ENCODE assay signal across 9 cellular contexts in genomic region chr17:136534-136933, GRCh38. TPM values are rescaled to one million over a fixed set of nuclear protein-coding genes. Genes with fewer than 3 reads are reported as not detected.
A peak's percentile ranks its signal among the peaks of the same experiment; 100 is the strongest.
DNase-seq lines count a peak whose midpoint lies in the region; ATAC-seq and TF ChIP-seq lines count a peak whose summit lies in the region.
"Not testable (repeated sequence)": the region's sequence is repeated elsewhere in the genome, so short reads cannot be mapped to it uniquely, and the experiment has no call there.
"Had no signal": no experiment of that assay in that cellular context is flagged by ENCODE, and none has a peak within 500 bp of the region (broad histone marks: within the 10 kb centered on the region; RNA-seq: fewer than 3 reads in every experiment).

No MANE protein-coding gene starts in this region.

- not testable (repeated sequence) for DNase-seq in BJ (ENCODE audit: low read depth); IMR-90; osteoblast (ENCODE audit: insufficient read length, low spot score, missing footprints)
- DNase-seq in activated CD4-positive, alpha-beta T cell treated with anti-CD3 and anti-CD28 coated beads for 48 hours: peak; percentile 86
- DNase-seq in activated naive CD4-positive, alpha-beta T cell treated with anti-CD3 and anti-CD28 coated beads, Interleukin-2, amount 50 U/mL, for 72 hours (ENCODE audit: low spot score in 2 of 2): peak; percentile 82
- DNase-seq in Right ventricle myocardium inferior (ENCODE audit: missing footprints): peak; percentile 80
- peak; percentile 21 for DNase-seq in stimulated activated CD8-positive, alpha-beta memory T cell treated with anti-CD3 and anti-CD28 coated beads, Interleukin-15, amount 100 ng/mL, for 24 hours (ENCODE audit: low read depth)

- H2AFZ ChIP-seq in IMR-90 (replicated peaks; ENCODE audit: low read length, poor library complexity); osteoblast (ENCODE audit: low read length): not testable (repeated sequence)

- peak; percentile 19; the same call in 1 of the 2 replicates for TF ChIP-seq RAD21 in IMR-90 (IDR thresholded peaks at IDR 0.05; ENCODE audit: low read length)

- not testable (repeated sequence) for TF ChIP-seq POLR2A in IMR-90 (IDR thresholded peaks at IDR 0.05; ENCODE audit: low read depth, low read length)

- H3K4me3 ChIP-seq in BJ (ENCODE audit: low read depth, low read length); IMR-90 (ENCODE audit: insufficient read depth, low read depth, low read length); osteoblast (ENCODE audit: insufficient read depth, low read length): not testable (repeated sequence)

- not testable (repeated sequence) for H4K20me1 ChIP-seq in IMR-90 (ENCODE audit: insufficient read depth, low read length); osteoblast (ENCODE audit: insufficient read depth, low read length)

- POLR2A ChIA-PET in BJ (lab: Charles Lee); IMR-90 (lab: Charles Lee; ENCODE audit: unreplicated experiment): not testable (repeated sequence)

- dilution Hi-C loops in IMR-90 (cut with HindIII; ENCODE audit: low sequenced_read_pairs, unreplicated experiment): not testable (repeated sequence)

- H2BK20ac ChIP-seq in IMR-90 (ENCODE audit: low read depth, low read length): not testable (repeated sequence)

- not testable (repeated sequence) for H2AK9ac ChIP-seq in IMR-90 (replicated peaks; ENCODE audit: low read depth, low read length, poor library complexity)

- H3K79me2 ChIP-seq in osteoblast (ENCODE audit: insufficient read depth, low read length): not testable (repeated sequence)

- intact Hi-C loops in IMR-90 (cut with micrococcal nuclease); Right ventricle myocardium inferior (cut with DNase I): not testable (repeated sequence)

- not testable (repeated sequence) for H4K91ac ChIP-seq in IMR-90 (ENCODE audit: insufficient read depth, low read depth, low read length)

- H3K9ac ChIP-seq in IMR-90 (ENCODE audit: low read depth, low read length): not testable (repeated sequence)

- not testable (repeated sequence) for H4K5ac ChIP-seq in IMR-90 (ENCODE audit: low read depth, low read length)

- TF ChIP-seq CTCF in BJ (IDR thresholded peaks at IDR 0.05; ENCODE audit: insufficient read depth, low read depth, low read length) (peak; percentile 43), IMR-90 (conservative IDR thresholded peaks at IDR 0.05; ENCODE audit: low read depth, low read length) (peak; percentile 30; the same call in 1 of the 2 replicates), osteoblast (IDR thresholded peaks at IDR 0.05; ENCODE audit: extremely low read depth, low read depth, low read length) (peak; percentile 23)

- not testable (repeated sequence) for H3K9me3 ChIP-seq in IMR-90 (ENCODE audit: control insufficient read depth, insufficient read depth, low read length); osteoblast (ENCODE audit: low read depth, low read length)

- H3K36me3 Mint-ChIP-seq in activated naive CD4-positive, alpha-beta T cell treated with anti-CD3 and anti-CD28 coated beads, Interleukin-2, amount 50 U/mL, for 72 hours: not testable (repeated sequence)

- H3K23ac ChIP-seq in IMR-90 (ENCODE audit: low read depth, low read length): not testable (repeated sequence)

- H3K27ac ChIP-seq in IMR-90 (ENCODE audit: insufficient read depth, low read length); osteoblast (ENCODE audit: low read depth, low read length): not testable (repeated sequence)

- not testable (repeated sequence) for H3K36me3 ChIP-seq in BJ (ENCODE audit: control insufficient read depth, insufficient read depth, low read length); IMR-90 (ENCODE audit: control insufficient read depth, insufficient read depth, low read length); osteoblast (ENCODE audit: insufficient read depth, low read length)

- in situ Hi-C loops in IMR-90 (cut with MboI; ENCODE audit: low sequenced_read_pairs): not testable (repeated sequence)

- H3K9me1 ChIP-seq in IMR-90 (ENCODE audit: insufficient read depth, low read length): not testable (repeated sequence)

- not testable (repeated sequence) for H2BK5ac ChIP-seq in IMR-90 (ENCODE audit: low read depth, low read length, poor library complexity, severe bottlenecking)

- not testable (repeated sequence) for H3K9me3 Mint-ChIP-seq in activated naive CD4-positive, alpha-beta T cell treated with anti-CD3 and anti-CD28 coated beads, Interleukin-2, amount 50 U/mL, for 72 hours

- H3K27ac Mint-ChIP-seq in activated naive CD4-positive, alpha-beta T cell treated with anti-CD3 and anti-CD28 coated beads, Interleukin-2, amount 50 U/mL, for 72 hours: not testable (repeated sequence)

- H3K4ac ChIP-seq in IMR-90 (ENCODE audit: low read depth, low read length): not testable (repeated sequence)

- H3K27me3 ChIP-seq in BJ (ENCODE audit: control insufficient read depth, insufficient read depth, low read length); IMR-90 (ENCODE audit: control insufficient read depth, insufficient read depth, low read length); osteoblast (ENCODE audit: insufficient read depth, low read length): not testable (repeated sequence)

- H2AK5ac ChIP-seq in IMR-90 (ENCODE audit: low read depth, low read length): not testable (repeated sequence)

- H3K14ac ChIP-seq in IMR-90 (replicated peaks; ENCODE audit: low read depth, low read length): not testable (repeated sequence)

- H3K18ac ChIP-seq in IMR-90 (ENCODE audit: low read depth, low read length): not testable (repeated sequence)

- H3K79me1 ChIP-seq in IMR-90 (ENCODE audit: low read depth in 1 of 2, low read length in 2 of 2): not testable (repeated sequence)

- WGBS in IMR-90 (ENCODE audit: extremely low coverage in 2 of 2, insufficient read length in 1 of 2), 2 experiments: no CpG with 5 or more reads among the region's 4 CpGs

- BruUV-seq in IMR-90 (replicated peaks; lab: Mats Ljungman, UMichigan): not testable (repeated sequence)

- not testable (repeated sequence) for H3K4me1 ChIP-seq in IMR-90 (ENCODE audit: control insufficient read depth, insufficient read depth, low read length); osteoblast (ENCODE audit: insufficient read depth, low read length)

- H2BK15ac ChIP-seq in IMR-90 (ENCODE audit: low read depth, low read length): not testable (repeated sequence)

- CTCF ChIA-PET in BJ (lab: Yijun Ruan, JAX): interaction anchor here (0.6 kb wide), 1 partner anchor 171 kb away, joined by 3 read pairs; no protein-coding TSS in a partner anchor
- CTCF ChIA-PET in IMR-90 (lab: Yijun Ruan, JAX): not testable (repeated sequence)

- H3K56ac ChIP-seq in IMR-90 (ENCODE audit: extremely low read depth, insufficient read depth, low read length): not testable (repeated sequence)

- H3K4me2 ChIP-seq in IMR-90 (ENCODE audit: low read depth, low read length); osteoblast (ENCODE audit: insufficient read depth, low read length): not testable (repeated sequence)

- peak; percentile 46 for ATAC-seq in GM21515 (IDR thresholded peaks at IDR 0.05; ENCODE audit: unreplicated experiment)
- ATAC-seq in IMR-90 (ENCODE audit: low read depth): peak; percentile 99
- peak; percentile 82 to 85 for ATAC-seq in activated naive CD4-positive, alpha-beta T cell treated with anti-CD3 and anti-CD28 coated beads, Interleukin-2, amount 50 U/mL, for 72 hours
- ATAC-seq in Right ventricle myocardium inferior: peak; percentile 96

- H2BK120ac ChIP-seq in IMR-90 (ENCODE audit: low read depth, low read length): not testable (repeated sequence)

- not testable (repeated sequence) for H4K8ac ChIP-seq in IMR-90 (ENCODE audit: low read depth in 2 of 2, low read length in 2 of 2)

RNA-seq across cellular contexts. Expression of gene SCGB1C2, which starts 0.8 kb away (rescaled TPM):
- polyA plus RNA-seq in BJ (2011; rRNA removed) (not detected in 2 replicates), IMR-90 (2012; rRNA removed) (not detected in 2 replicates)
- polyA minus RNA-seq in BJ (2011; rRNA and poly(A)+ RNA removed): not detected in 2 replicates
- total RNA-seq in IMR-90 (2012; rRNA removed) (not detected in 2 replicates), Right ventricle myocardium inferior (not detected), osteoblast (not detected in 2 replicates)
- polyA plus RNA-seq in IMR-90 (2012; cell fraction: cytosol; rRNA removed): not detected in 2 replicates
- not detected in 2 replicates for polyA plus RNA-seq in IMR-90 (2012; cell fraction: nucleus; rRNA removed; ENCODE audit: low replicate concordance)
- total RNA-seq in activated naive CD4-positive, alpha-beta T cell treated with anti-CD3 and anti-CD28 coated beads, Interleukin-2, amount 50 U/mL, for 72 hours: not detected
- total RNA-seq: pulmonary artery endothelial cell had no signal

RNA-seq across cellular contexts. Expression of gene DOC2B, which starts 44.9 kb away (rescaled TPM):
- not detected in 2 replicates for polyA plus RNA-seq in BJ (2011; rRNA removed)
- not detected in 2 replicates for polyA minus RNA-seq in BJ (2011; rRNA and poly(A)+ RNA removed)
- not detected in 2 replicates for total RNA-seq in IMR-90 (2012; rRNA removed)
- polyA plus RNA-seq in IMR-90 (2012; rRNA removed): not detected in 2 replicates
- polyA plus RNA-seq in IMR-90 (2012; cell fraction: cytosol; rRNA removed): not detected in 2 replicates
- polyA plus RNA-seq in IMR-90 (2012; cell fraction: nucleus; rRNA removed; ENCODE audit: low replicate concordance): 0.01 TPM in 1 of 2 replicates, not detected in the other
- under 1 TPM in 1 of 2 donors, not detected in 1; 0.64 TPM for total RNA-seq in activated naive CD4-positive, alpha-beta T cell treated with anti-CD3 and anti-CD28 coated beads, Interleukin-2, amount 50 U/mL, for 72 hours
- total RNA-seq in Right ventricle myocardium inferior: 4.5 TPM
- total RNA-seq in osteoblast: not detected in 2 replicates

Comparison
In these comparisons a context has a peak if more than half of its experiments do, and no peak if none do; other contexts are left out.
1. ATAC-seq: peak in every context shown above with its lines; median percentile 99 in IMR-90; 96 in Right ventricle myocardium inferior; 84 in activated naive CD4-positive, alpha-beta T cell treated with anti-CD3 and anti-CD28 coated beads, Interleukin-2, amount 50 U/mL, for 72 hours; 46 in GM21515.